2 cellular contexts compared by ENCODE assay signal in genomic region chr3:16820485-16820884, GRCh38.
TF ChIP-seq lines count a peak whose summit lies in the region.

No MANE protein-coding gene starts in this region.

TF ChIP-seq in GM12878, 131 proteins besides CTCF, POLR2A, EP300 and RAD21 (continued from another document):
- TF ChIP-seq, protein P1, sequence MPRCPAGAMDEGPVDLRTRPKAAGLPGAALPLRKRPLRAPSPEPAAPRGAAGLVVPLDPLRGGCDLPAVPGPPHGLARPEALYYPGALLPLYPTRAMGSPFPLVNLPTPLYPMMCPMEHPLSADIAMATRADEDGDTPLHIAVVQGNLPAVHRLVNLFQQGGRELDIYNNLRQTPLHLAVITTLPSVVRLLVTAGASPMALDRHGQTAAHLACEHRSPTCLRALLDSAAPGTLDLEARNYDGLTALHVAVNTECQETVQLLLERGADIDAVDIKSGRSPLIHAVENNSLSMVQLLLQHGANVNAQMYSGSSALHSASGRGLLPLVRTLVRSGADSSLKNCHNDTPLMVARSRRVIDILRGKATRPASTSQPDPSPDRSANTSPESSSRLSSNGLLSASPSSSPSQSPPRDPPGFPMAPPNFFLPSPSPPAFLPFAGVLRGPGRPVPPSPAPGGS (IDR thresholded peaks at IDR 0.05; ENCODE audit: borderline replicate concordance, insufficient read depth, low read depth, low read length, poor library complexity, severe bottlenecking) = peak; percentile 60
- TF ChIP-seq RFX5 (IDR thresholded peaks at IDR 0.05; ENCODE audit: low read depth, low read length) = no peak
- peak; percentile 82 for TF ChIP-seq JUNB (IDR thresholded peaks at IDR 0.05)
- TF ChIP-seq CREM (IDR thresholded peaks at IDR 0.05; ENCODE audit: low read depth) = 0 out of 2 replicates have a peak, but pooled peaks have one; percentile 11
- TF ChIP-seq NBN (IDR thresholded peaks at IDR 0.05) = no peak
- no peak for TF ChIP-seq POLR2AphosphoS5 (IDR thresholded peaks at IDR 0.05; ENCODE audit: low read length)
- TF ChIP-seq RAD51 (IDR thresholded peaks at IDR 0.05) = no peak
- TF ChIP-seq BCLAF1 (IDR thresholded peaks at IDR 0.05) = no peak
- TF ChIP-seq NFIC (IDR thresholded peaks at IDR 0.05; ENCODE audit: low read depth, low read length) = no peak
- TF ChIP-seq IRF3 (IDR thresholded peaks at IDR 0.05) = no peak
- no peak for TF ChIP-seq MXI1 (IDR thresholded peaks at IDR 0.05; ENCODE audit: low read depth, low read length)
- no peak for TF ChIP-seq E2F8 (IDR thresholded peaks at IDR 0.05; ENCODE audit: low read depth, partially characterized antibody)
- TF ChIP-seq FOXM1 (IDR thresholded peaks at IDR 0.05; ENCODE audit: low read depth, low read length) = no peak
- no peak for TF ChIP-seq ETV6 (conservative IDR thresholded peaks at IDR 0.05 in 1 of 2, IDR thresholded peaks at IDR 0.05 in 1 of 2; ENCODE audit: borderline replicate concordance in 1 of 2, low read depth in 1 of 2)
- TF ChIP-seq NR2C2 (IDR thresholded peaks at IDR 0.05; ENCODE audit: borderline replicate concordance, control insufficient read depth, insufficient read length, low read depth) = no peak
- TF ChIP-seq SIN3A (IDR thresholded peaks at IDR 0.05; ENCODE audit: low read depth, low read length) = no peak
- TF ChIP-seq BCL11A (IDR thresholded peaks at IDR 0.05; ENCODE audit: low read depth, low read length) = 0 out of 2 replicates have a peak, but pooled peaks have one; percentile 25
- no peak for TF ChIP-seq MEF2B (IDR thresholded peaks at IDR 0.05; ENCODE audit: partially characterized antibody, poor library complexity, severe bottlenecking)
- 0 out of 2 replicates have a peak, but pooled peaks have one; percentile 21 for TF ChIP-seq IRF4 (IDR thresholded peaks at IDR 0.05; ENCODE audit: low read depth, low read length)
- no peak for TF ChIP-seq CHD2 (IDR thresholded peaks at IDR 0.05; ENCODE audit: borderline replicate concordance, low read depth, low read length)
- TF ChIP-seq BHLHE40 (IDR thresholded peaks at IDR 0.05; ENCODE audit: borderline replicate concordance in 1 of 2, low read depth in 2 of 2, low read length in 1 of 2) = no peak
- no peak for TF ChIP-seq PAX8 (IDR thresholded peaks at IDR 0.05)

TF ChIP-seq in SK-N-SH, 30 proteins besides CTCF, POLR2A, EP300 and RAD21 (continued from another document):
- TF ChIP-seq ELF1 (IDR thresholded peaks at IDR 0.05) (no peak), ZBTB33 (IDR thresholded peaks at IDR 0.05; ENCODE audit: borderline replicate concordance, low read depth) (no peak), RXRA (IDR thresholded peaks at IDR 0.05; ENCODE audit: borderline replicate concordance, low read depth) (no peak), MXI1 (IDR thresholded peaks at IDR 0.05; ENCODE audit: low read depth, low read length) (no peak), TAF1 (IDR thresholded peaks at IDR 0.05; ENCODE audit: borderline replicate concordance, low read depth, low read length) (no peak), FOXJ3 (CRISPR knock-in tag; IDR thresholded peaks at IDR 0.05) (no peak), YY1 (IDR thresholded peaks at IDR 0.05; ENCODE audit: low read depth) (no peak), JUND (IDR thresholded peaks at IDR 0.05) (no peak)
TF ChIP-seq in SK-N-SH: peak in this region for 0.
